17 cellular contexts compared by ENCODE assay signal in the genomic region with DNA sequence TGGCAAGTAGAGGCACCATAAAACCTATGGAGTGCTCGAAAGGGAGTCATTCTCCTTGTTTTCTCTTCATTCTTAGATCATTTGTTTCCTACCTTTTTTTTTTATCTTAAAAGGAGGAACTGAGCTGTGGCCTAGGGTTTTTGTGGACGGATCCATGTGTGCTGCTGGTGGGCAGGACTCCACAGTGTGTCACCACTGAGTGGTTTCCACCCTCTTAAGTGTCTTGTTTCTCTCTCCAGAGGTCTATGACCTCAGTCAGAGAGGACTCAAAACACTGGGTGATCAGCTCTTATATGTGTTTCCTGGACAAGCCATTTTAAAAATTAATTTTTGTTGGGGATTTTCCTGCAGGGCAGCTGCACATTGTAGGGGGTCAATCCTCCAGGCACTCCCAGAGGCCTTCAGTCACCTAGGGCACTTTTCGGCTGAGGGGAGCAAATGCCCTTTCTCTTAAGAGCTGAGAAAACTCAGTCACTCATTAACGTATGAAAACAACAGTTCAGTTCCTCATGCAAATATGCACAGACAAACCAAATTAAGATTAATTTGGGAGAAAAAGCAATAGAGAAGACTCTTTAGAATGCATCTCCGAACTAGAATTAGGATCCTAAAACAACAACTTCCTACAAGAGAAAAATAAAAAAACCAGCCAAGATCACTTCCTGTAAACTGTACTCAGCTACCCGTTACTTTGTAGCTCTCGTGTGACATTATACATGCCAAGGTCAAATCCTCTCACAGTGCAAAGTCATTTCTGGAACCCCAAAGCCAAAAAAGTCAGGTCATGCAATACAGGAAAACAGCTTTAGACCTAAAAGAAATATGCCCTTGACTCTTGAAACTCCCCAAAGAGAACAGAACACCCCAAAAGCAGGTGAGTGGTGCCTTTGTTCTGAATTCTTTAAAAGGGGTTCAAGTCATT. TPM values are rescaled to one million over a fixed set of nuclear protein-coding genes. Genes with fewer than 3 reads are reported as not detected.
DNase-seq lines count a peak whose midpoint lies in the region; ATAC-seq, FAIRE-seq and TF ChIP-seq lines count a peak whose summit lies in the region.
"Had no signal": no experiment of that assay in that cellular context is flagged by ENCODE, and none has a peak within 500 bp of the region (broad histone marks: within the 10 kb centered on the region; RNA-seq: fewer than 3 reads in every experiment).

No MANE protein-coding gene starts in this region.

- H3K27ac ChIP-seq in GM12878 (ENCODE audit: control insufficient read depth, insufficient read depth) = no peak overlapping the region; the same call in 1 of the 2 replicates
- H3K27ac ChIP-seq in smooth muscle cell (ENCODE audit: low read depth) = no peak overlapping the region
- no peak overlapping the region for H3K27ac ChIP-seq in esophagus muscularis mucosa (replicated peaks in 1 of 4)
- H3K27ac ChIP-seq: right lobe of liver, RWPE1 had no signal

- H3K9ac ChIP-seq in GM12878 (ENCODE audit: control insufficient read depth, insufficient read depth, low read length) = no peak overlapping the region
- no peak overlapping the region for H3K9ac ChIP-seq in smooth muscle cell (ENCODE audit: low read depth)

- 23% methylated on average over 7 of the region's 7 CpGs for WGBS in GM12878 (ENCODE audit: insufficient coverage, insufficient replicate concordance, low lambda C conversion rate, missing lambda C conversion rate)
- 89% methylated on average over 7 of the region's 7 CpGs for WGBS in smooth muscle cell (ENCODE audit: low lambda C conversion rate)
- WGBS in esophagus muscularis mucosa = 69% methylated on average over 7 of the region's 7 CpGs

- FAIRE-seq in GM12878 (lab: Jason Lieb, UNC) = no peak
- FAIRE-seq: K562 had no signal

- H3K4me3 Mint-ChIP-seq in osteocyte (ENCODE audit: unreplicated experiment) = no peak overlapping the region
- H3K4me3 Mint-ChIP-seq: type B pancreatic cell had no signal

- H3K4me1 ChIP-seq in GM12878 (ENCODE audit: control insufficient read depth, insufficient read depth, low read length) (no peaks in the 10 kb centered on the region), smooth muscle cell (ENCODE audit: low read depth) (no peaks in the 10 kb centered on the region), esophagus muscularis mucosa (no peaks in the 10 kb centered on the region)
- H3K4me1 ChIP-seq: right lobe of liver had no signal

- no peak for TF ChIP-seq CTCF in GM12878 (IDR thresholded peaks at IDR 0.05 in 2 of 3, conservative IDR thresholded peaks at IDR 0.05 in 1 of 3; ENCODE audit: control insufficient read depth in 2 of 3, extremely low read depth in 1 of 3, insufficient read depth in 1 of 3, low read depth in 3 of 3, low read length in 3 of 3)
- TF ChIP-seq CTCF in osteocyte (IDR thresholded peaks at IDR 0.05) = no peak
- no peak for TF ChIP-seq CTCF in smooth muscle cell (IDR thresholded peaks at IDR 0.05; ENCODE audit: borderline replicate concordance, insufficient read depth, poor library complexity, severe bottlenecking)
- TF ChIP-seq CTCF in esophagus muscularis mucosa (IDR thresholded peaks at IDR 0.05) = no peak

- no TSS peak for BruUV-seq in GM12878 (replicated peaks; lab: Mats Ljungman, UMichigan)

- no peaks in the 10 kb centered on the region for H3F3A ChIP-seq in smooth muscle cell (ENCODE audit: low read depth)

- RAD21 ChIA-PET in GM12878 (lab: Charles Lee; ENCODE audit: unreplicated experiment) = interaction anchor here (1.0 to 2.7 kb wide), 3 partner anchors 11 to 358 kb away, joined by 3 to 11 read pairs (median 4); no protein-coding TSS in a partner anchor

- CTCF ChIA-PET in GM12878 (lab: Yijun Ruan, JAX) = interaction anchor here (0.7 to 2.8 kb wide), 10 partner anchors 9 to 368 kb away, joined by 3 to 12 read pairs (median 4); no protein-coding TSS in a partner anchor

- H3K4me3 ChIP-seq in GM12878 (no peak overlapping the region), smooth muscle cell (no peak overlapping the region), esophagus muscularis mucosa (no peak overlapping the region)
- H3K4me3 ChIP-seq: K562, right lobe of liver had no signal

- H3K79me2 ChIP-seq in GM12878 (ENCODE audit: control insufficient read depth, insufficient read depth, low read length) (no peaks in the 10 kb centered on the region), smooth muscle cell (ENCODE audit: low read depth) (no peaks in the 10 kb centered on the region)

- H3K27me3 ChIP-seq in GM12878 (replicated peaks in 1 of 2; ENCODE audit: control insufficient read depth in 2 of 2, insufficient read depth in 2 of 2, low read length in 1 of 2) = no peaks in the 10 kb centered on the region
- no peaks in the 10 kb centered on the region for H3K27me3 ChIP-seq in smooth muscle cell (ENCODE audit: low read depth)
- H3K27me3 ChIP-seq in esophagus muscularis mucosa = no peaks in the 10 kb centered on the region
- H3K27me3 ChIP-seq: right lobe of liver had no signal

- H3K27me3 Mint-ChIP-seq in osteocyte (ENCODE audit: unreplicated experiment) = peaks cover 5% of the 10 kb centered on the region

- POLR2A ChIA-PET in GM12878 (lab: Charles Lee) = interaction anchor here (0.5 to 1.0 kb wide), 2 partner anchors 11 to 498 kb away, joined by 3 to 4 read pairs; no protein-coding TSS in a partner anchor

- no peak for TF ChIP-seq RAD21 in GM12878 (IDR thresholded peaks at IDR 0.05; ENCODE audit: insufficient read depth, low read depth, low read length)

- H2AFZ ChIP-seq in GM12878 (ENCODE audit: control insufficient read depth, low read depth, low read length) = no peak overlapping the region; the same call in 1 of the 2 replicates
- no peak overlapping the region for H2AFZ ChIP-seq in smooth muscle cell (ENCODE audit: low read depth)

- H3K36me3 ChIP-seq in GM12878 (ENCODE audit: control insufficient read depth in 2 of 2, insufficient read depth in 2 of 2, low read length in 1 of 2) (no peaks in the 10 kb centered on the region), smooth muscle cell (ENCODE audit: low read depth) (no peaks in the 10 kb centered on the region), esophagus muscularis mucosa (no peaks in the 10 kb centered on the region)
- H3K36me3 ChIP-seq: right lobe of liver had no signal

- H3K4me1 Mint-ChIP-seq in osteocyte (ENCODE audit: unreplicated experiment) = no peaks in the 10 kb centered on the region
- H3K4me1 Mint-ChIP-seq: naive B cell had no signal

- H3K4me2 ChIP-seq in GM12878 (ENCODE audit: control insufficient read depth, insufficient read depth) (no peak overlapping the region), smooth muscle cell (no peak overlapping the region)

- TF ChIP-seq POLR2A in GM12878 (IDR thresholded peaks at IDR 0.05; ENCODE audit: low read depth, low read length) (no peak), esophagus muscularis mucosa (IDR thresholded peaks at IDR 0.05; ENCODE audit: low read depth) (no peak)

- H4K20me1 ChIP-seq in GM12878 (ENCODE audit: control insufficient read depth, insufficient read depth) = no peaks in the 10 kb centered on the region
- H4K20me1 ChIP-seq in smooth muscle cell (ENCODE audit: low read depth) = no peaks in the 10 kb centered on the region

- H3K9me3 Mint-ChIP-seq in osteocyte (ENCODE audit: unreplicated experiment) = peaks cover 21% of the 10 kb centered on the region

- in situ Hi-C loops in GM12878 (cut with MboI) = no loop called here

- DNase-seq in GM12878 (ENCODE audit: low read depth, low spot score) = peak; percentile 55
- DNase-seq in AML-193 (lab: John Stamatoyannopoulos, UW) = no peak
- DNase-seq in osteocyte (ENCODE audit: extremely low spot score, unreplicated experiment) = no peak
- no peak for DNase-seq in smooth muscle cell (lab: John Stamatoyannopoulos, UW; ENCODE audit: unreplicated experiment)
- no peak for DNase-seq in esophagus muscularis mucosa (ENCODE audit: extremely low spot score)
- DNase-seq: amniotic stem cell, DND-41, foreskin fibroblast, naive B cell, right lobe of liver had no signal

- ATAC-seq in GM18498 (IDR thresholded peaks at IDR 0.05; ENCODE audit: unreplicated experiment) = peak; percentile 61
- peak; percentile 56 for ATAC-seq in GM19452 (IDR thresholded peaks at IDR 0.05; ENCODE audit: unreplicated experiment)
- peak; percentile 72 for ATAC-seq in HG03135 (IDR thresholded peaks at IDR 0.05; ENCODE audit: unreplicated experiment)
- ATAC-seq in GM12878 = peak; percentile 88
- ATAC-seq: K562, right lobe of liver had no signal

- intact Hi-C loops in GM12878 (cut with micrococcal nuclease; ENCODE audit: unreplicated experiment) (loop anchor here (10.0 kb wide), 1 partner anchor 181 kb away; no protein-coding TSS in a partner anchor), esophagus muscularis mucosa (cut with DNase I) (no loop called here)

- no peak overlapping the region for H3K27ac Mint-ChIP-seq in osteocyte (ENCODE audit: unreplicated experiment)
- H3K27ac Mint-ChIP-seq: type B pancreatic cell had no signal

- TF ChIP-seq EP300 in GM12878 (IDR thresholded peaks at IDR 0.05; ENCODE audit: borderline replicate concordance in 1 of 2, control insufficient read depth in 1 of 2, low read depth in 2 of 2, low read length in 2 of 2) (no peak), esophagus muscularis mucosa (IDR thresholded peaks at IDR 0.05) (no peak)

- SMC1A ChIA-PET in GM12878 (lab: Charles Lee; ENCODE audit: uncharacterized antibody, unreplicated experiment) = interaction anchor here (0.6 to 2.5 kb wide), 12 partner anchors 10 to 1046 kb away, joined by 3 to 10 read pairs (median 3); no protein-coding TSS in a partner anchor

- peaks cover 4% of the 10 kb centered on the region; the same call in 1 of the 3 replicates for H3K9me3 ChIP-seq in GM12878 (replicated peaks; ENCODE audit: control insufficient read depth, insufficient read depth, low read length)
- peaks cover 5% of the 10 kb centered on the region for H3K9me3 ChIP-seq in smooth muscle cell (replicated peaks; ENCODE audit: low read depth)
- H3K9me3 ChIP-seq in esophagus muscularis mucosa = peaks cover 0 to 7% (median 2%) of the 10 kb centered on the region in 4 donors
- H3K9me3 ChIP-seq: right lobe of liver had no signal

- no peaks in the 10 kb centered on the region for H3K36me3 Mint-ChIP-seq in osteocyte (ENCODE audit: unreplicated experiment)
- H3K36me3 Mint-ChIP-seq: naive B cell, type B pancreatic cell had no signal

RNA-seq across cellular contexts. Expression of a gene that starts 27.6 kb away (rescaled TPM):
- not detected in 2 replicates for total RNA-seq in GM12878 (2013; cell fraction: nucleolus; rRNA removed)
- total RNA-seq in GM12878 (2014; rRNA removed) = not detected in 2 replicates
- total RNA-seq in GM12878 (2014; rRNA removed; fragmentation: Illumina TruSeq; extraction: Trizol) = not detected in 2 replicates
- total RNA-seq in GM12878 (2021) = not detected in 2 replicates
- not detected for polyA plus RNA-seq in GM12878 (2011; ENCODE audit: low read depth)
- polyA plus RNA-seq in GM12878 (2011; rRNA removed) = 0.07 and 0.10 TPM in 2 replicates
- 0.12 TPM in 1 of 2 replicates, not detected in the other for polyA plus RNA-seq in GM12878 (2011; cell fraction: cytosol; rRNA removed)
- polyA plus RNA-seq in GM12878 (2011; cell fraction: nucleus; rRNA removed) = not detected in 2 replicates
- polyA plus RNA-seq in GM12878 (2012) = not detected in 2 replicates
- polyA plus RNA-seq in GM12878 (2014; fragmentation: Illumina TruSeq; extraction: Trizol) = 0.04 TPM in 1 of 2 replicates, not detected in the other
- not detected for polyA plus RNA-seq in GM12878 (2014; fragmentation: Nextera tagmentation; extraction: Ambion mirVana)
- not detected in 2 replicates for polyA plus RNA-seq in GM12878 (2014; rRNA removed)
- not detected for polyA plus RNA-seq in GM12878 (2016; fragmentation: Nextera tagmentation; extraction: Ambion mirVana)
- not detected in 2 replicates for polyA minus RNA-seq in GM12878 (2011; rRNA and poly(A)+ RNA removed)
- not detected in 2 replicates for polyA minus RNA-seq in GM12878 (2011; cell fraction: cytosol; rRNA and poly(A)+ RNA removed)
- polyA minus RNA-seq in GM12878 (2011; cell fraction: nucleus; rRNA and poly(A)+ RNA removed) = not detected in 2 replicates
- total RNA-seq in osteocyte = not detected in 2 replicates
- 0.18 TPM in 1 of 2 replicates, not detected in the other for total RNA-seq in smooth muscle cell
- polyA plus RNA-seq in smooth muscle cell = 0.33 TPM in 1 of 2 replicates, not detected in the other
- not detected for total RNA-seq in esophagus muscularis mucosa
- total RNA-seq: K562, kidney epithelial cell, right lobe of liver had no signal
- polyA plus RNA-seq: K562 had no signal
